ENCODE assay signal across 8 cellular contexts in genomic region chr1:203795382-203796222, GRCh38. TPM values are rescaled to one million over a fixed set of nuclear protein-coding genes. Genes with fewer than 3 reads are reported as not detected.
DNase-seq lines count a peak whose midpoint lies in the region; ATAC-seq and TF ChIP-seq lines count a peak whose summit lies in the region.

A gene with protein sequence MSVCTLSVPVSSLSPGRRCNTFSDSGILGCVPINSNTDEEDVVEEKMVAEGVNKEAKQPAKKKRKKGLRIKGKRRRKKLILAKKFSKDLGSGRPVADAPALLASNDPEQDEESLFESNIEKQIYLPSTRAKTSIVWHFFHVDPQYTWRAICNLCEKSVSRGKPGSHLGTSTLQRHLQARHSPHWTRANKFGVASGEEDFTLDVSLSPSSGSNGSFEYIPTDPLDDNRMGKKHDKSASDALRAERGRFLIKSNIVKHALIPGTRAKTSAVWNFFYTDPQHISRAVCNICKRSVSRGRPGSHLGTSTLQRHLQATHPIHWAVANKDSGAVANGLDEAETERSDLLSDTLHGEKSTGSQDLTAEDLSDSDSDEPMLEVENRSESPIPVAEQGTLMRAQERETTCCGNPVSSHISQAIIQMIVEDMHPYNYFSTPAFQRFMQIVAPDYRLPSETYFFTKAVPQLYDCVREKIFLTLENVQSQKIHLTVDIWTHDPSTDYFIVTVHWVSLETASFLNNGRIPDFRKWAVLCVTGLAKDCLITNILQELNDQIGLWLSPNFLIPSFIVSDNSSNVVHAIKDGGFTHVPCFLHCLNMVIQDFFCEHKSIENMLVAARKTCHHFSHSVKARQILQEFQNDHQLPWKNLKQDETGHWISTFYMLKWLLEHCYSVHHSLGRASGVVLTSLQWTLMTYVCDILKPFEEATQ (N-terminal part only) (plus strand): TSS chr1:203795623. CDS start chr1:203797523, 1,900 bp downstream.
ZC3H11A (plus strand) TSS chr1:203795623; CDS start chr1:203817071, 21,448 bp downstream.

- peak within 1 kb of the TSS; percentile 98 to 99 for H3K27ac ChIP-seq in testis

- no peaks in the 10 kb centered on the region for H3K9me3 ChIP-seq in testis

- peaks cover 32% of the 10 kb centered on the region for H3K4me1 ChIP-seq in testis

- peaks cover 7% of the 10 kb centered on the region for H3K36me3 ChIP-seq in GM06990 (ENCODE audit: control insufficient read depth, insufficient read depth, low read length)
- no peaks in the 10 kb centered on the region for H3K36me3 ChIP-seq in testis (ENCODE audit: low read depth, missing control alignments)

- peak within 1 kb of the TSS; percentile 92 to 97 for H3K27ac Mint-ChIP-seq in activated naive CD4-positive, alpha-beta T cell treated with anti-CD3 and anti-CD28 coated beads, Interleukin-2, amount 50 U/mL, for 72 hours

- no peak for TF ChIP-seq CTCF in GM06990 (IDR thresholded peaks at IDR 0.05; ENCODE audit: insufficient read depth, low read length, poor library complexity, severe bottlenecking)
- TF ChIP-seq CTCF in omental fat pad (IDR thresholded peaks at IDR 0.05) = no peak
- no peak for TF ChIP-seq CTCF in testis (IDR thresholded peaks at IDR 0.05)

- intact Hi-C loops in testis (cut with DNase I; ENCODE audit: low total_unique reads) = no loop called here

- WGBS in testis, 2 donors = 0% methylated on average over 39 to 61 of the region's 61 CpGs

- H3K4me3 ChIP-seq in GM06990 (replicated peaks; ENCODE audit: low read depth, low read length) (peak within 1 kb of the TSS; percentile 64), testis (peak within 1 kb of the TSS; percentile 72 to 83)

- H3K27me3 ChIP-seq in GM06990 (replicated peaks; ENCODE audit: control insufficient read depth, insufficient read depth, low read length) = no peaks in the 10 kb centered on the region
- H3K27me3 ChIP-seq in testis = no peaks in the 10 kb centered on the region

- ATAC-seq in HG02610 (IDR thresholded peaks at IDR 0.05; ENCODE audit: unreplicated experiment) (peak; percentile 96), omental fat pad (ENCODE audit: low FRiP score) (peak; percentile 98)
- peak; percentile 99 to 100 for ATAC-seq in activated naive CD4-positive, alpha-beta T cell treated with anti-CD3 and anti-CD28 coated beads, Interleukin-2, amount 50 U/mL, for 72 hours

- peaks cover 35 to 41% of the 10 kb centered on the region in 2 donors for H3K36me3 Mint-ChIP-seq in activated naive CD4-positive, alpha-beta T cell treated with anti-CD3 and anti-CD28 coated beads, Interleukin-2, amount 50 U/mL, for 72 hours

- DNase-seq in GM06990 (ENCODE audit: extremely low read depth, insufficient read length) = peak; percentile 96
- peak; percentile 99 for DNase-seq in NCI-H1092 treated with DMSO at 0.1 percent for 48 hours (lab: John Stamatoyannopoulos, UW)
- DNase-seq in SKM-1 (lab: John Stamatoyannopoulos, UW; ENCODE audit: unreplicated experiment) = peak; percentile 99
- DNase-seq in activated naive CD4-positive, alpha-beta T cell treated with anti-CD3 and anti-CD28 coated beads, Interleukin-2, amount 50 U/mL, for 72 hours (ENCODE audit: low spot score in 2 of 2) = peak; percentile 95 to 96
- DNase-seq in glomerular endothelial cell (ENCODE audit: extremely low read depth, low read depth, low spot score) = peak; percentile 94
- peak; percentile 97 for DNase-seq in omental fat pad (ENCODE audit: low spot score)
- DNase-seq in testis = peak; percentile 99

- peaks cover 4 to 9% of the 10 kb centered on the region in 2 donors for H3K9me3 Mint-ChIP-seq in activated naive CD4-positive, alpha-beta T cell treated with anti-CD3 and anti-CD28 coated beads, Interleukin-2, amount 50 U/mL, for 72 hours

- TF ChIP-seq POLR2A in testis (IDR thresholded peaks at IDR 0.05) = no peak

RNA-seq across cellular contexts. Expression of the first gene that starts in this region (rescaled TPM):
- total RNA-seq in activated naive CD4-positive, alpha-beta T cell treated with anti-CD3 and anti-CD28 coated beads, Interleukin-2, amount 50 U/mL, for 72 hours = 10 to 100 TPM; 28.4 to 47.7 TPM
- total RNA-seq in glomerular endothelial cell = 17.5 and 22.3 TPM in 2 replicates
- total RNA-seq in omental fat pad = 10 to 100 TPM; 24.9 to 32.3 (median 27.7) TPM
- 10 to 100 TPM; 24.8 to 29.8 TPM for total RNA-seq in testis
- polyA plus RNA-seq in testis (ENCODE audit: insufficient read depth, low read depth, low replicate concordance) = 8.2 TPM

RNA-seq across cellular contexts. Expression of gene ZC3H11A, which starts in this region (rescaled TPM):
- 100 to 1,000 TPM in 1 of 2 donors, 10 to 100 TPM in 1; 95.4 to 161 TPM for total RNA-seq in activated naive CD4-positive, alpha-beta T cell treated with anti-CD3 and anti-CD28 coated beads, Interleukin-2, amount 50 U/mL, for 72 hours
- 66.2 and 81.2 TPM in 2 replicates for total RNA-seq in glomerular endothelial cell
- total RNA-seq in omental fat pad = 100 to 1,000 TPM in 3 of 4 donors, 10 to 100 TPM in 1; 97.6 to 140 (median 108) TPM
- total RNA-seq in testis = 100 to 1,000 TPM; 128 to 133 TPM
- 84.5 TPM for polyA plus RNA-seq in testis (ENCODE audit: insufficient read depth, low read depth, low replicate concordance)

Comparison
In these comparisons a context has a peak if more than half of its experiments do, and no peak if none do; other contexts are left out.
1. Peak in every context shown above with its lines: DNase-seq, ATAC-seq, H3K4me3 ChIP-seq and H3K27ac ChIP-seq.